Comparison of ENCODE assay signal across 9 cellular contexts in the genomic region with DNA sequence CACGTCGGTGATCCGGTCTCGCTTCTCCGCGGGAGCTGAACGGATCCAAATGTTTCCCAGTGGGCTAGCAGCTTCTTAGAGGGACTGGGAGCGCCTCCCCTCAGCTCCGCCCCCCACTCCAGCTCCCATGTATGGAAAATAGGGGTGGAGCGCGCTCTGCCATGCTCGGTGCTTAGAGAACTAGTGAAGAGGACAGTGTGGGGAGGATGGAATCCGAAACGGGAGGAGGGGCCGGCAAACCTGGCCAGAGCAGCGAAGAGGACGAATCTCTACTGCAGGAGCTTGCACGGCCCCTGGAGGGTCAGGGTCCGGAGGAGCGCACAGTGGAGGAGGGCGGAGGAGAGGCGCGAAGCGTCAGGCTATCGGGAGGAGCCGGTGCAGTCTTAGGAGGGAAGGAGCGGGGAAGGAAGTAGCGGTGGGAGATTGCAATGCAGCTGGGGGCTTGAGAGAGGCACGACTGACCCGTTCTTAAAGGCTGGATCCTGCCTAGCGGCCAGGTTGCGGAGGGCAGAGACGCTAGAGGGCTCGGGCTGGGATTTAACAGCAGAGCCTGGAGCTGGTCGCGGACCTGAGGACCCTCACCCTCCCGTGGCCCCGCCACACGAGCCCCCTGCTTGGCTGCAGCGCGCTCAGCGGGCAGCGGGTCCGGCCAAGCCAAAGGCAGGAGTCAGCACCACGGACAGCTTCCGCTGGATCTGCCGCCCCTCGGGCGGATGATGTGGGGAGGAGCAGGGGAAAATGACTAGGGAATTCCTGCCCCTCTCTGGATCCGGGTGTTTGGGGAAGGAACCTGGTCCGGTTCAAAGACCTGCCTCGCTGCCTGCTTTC. TPM values are rescaled to one million over a fixed set of nuclear protein-coding genes. Genes with fewer than 3 reads are reported as not detected.
A peak's percentile ranks its signal among the peaks of the same experiment; 100 is the strongest.
DNase-seq lines count a peak whose midpoint lies in the region; ATAC-seq and TF ChIP-seq lines count a peak whose summit lies in the region.
"Had no signal": no experiment of that assay in that cellular context is flagged by ENCODE, and none has a peak within 500 bp of the region (broad histone marks: within the 10 kb centered on the region; RNA-seq: fewer than 3 reads in every experiment).

A gene (minus strand): TSS at position 51 of the 828 bp plus-strand sequence. CDS start 404 bp downstream, outside the sequence.

- DNase-seq in D341Med (ENCODE audit: low spot score): peak; percentile 36
- DNase-seq in HuH-7.5 (ENCODE audit: low spot score): peak; percentile 50
- DNase-seq in choroid plexus epithelial cell (ENCODE audit: low read depth): peak; percentile 32
- DNase-seq in naive thymus-derived CD4-positive, alpha-beta T cell: peak in 4 of 9 donors; percentile 10 to 26 (median 22)
- no peak for DNase-seq in SW 1271 (lab: John Stamatoyannopoulos, UW)
- DNase-seq in GM10266 (ENCODE audit: extremely low spot score): no peak
- DNase-seq in globus pallidus (ENCODE audit: low spot score): no peak

- peaks cover 0 to 6% (median 0%) of the 10 kb centered on the region in 3 experiments for H3K9me3 ChIP-seq in naive thymus-derived CD4-positive, alpha-beta T cell (ENCODE audit: control insufficient read depth in 2 of 3, low read length in 3 of 3)

- POLR2A ChIA-PET in naive thymus-derived CD4-positive, alpha-beta T cell (lab: Charles Lee): no interaction called here

- H3K4me3 ChIP-seq in choroid plexus epithelial cell (ENCODE audit: low read depth, low read length): no peak within 1 kb of the TSS
- no peak within 1 kb of the TSS for H3K4me3 ChIP-seq in naive thymus-derived CD4-positive, alpha-beta T cell (ENCODE audit: low read length)

- intact Hi-C loops in naive thymus-derived CD4-positive, alpha-beta T cell (cut with micrococcal nuclease): loop anchor here (2.0 to 5.0 kb wide), 2 partner anchors 63 to 1059 kb away; no protein-coding TSS in a partner anchor

- peaks cover 0 to 17% of the 10 kb centered on the region in 2 donors for H3K4me1 ChIP-seq in naive thymus-derived CD4-positive, alpha-beta T cell (ENCODE audit: control insufficient read depth in 2 of 2, insufficient read depth in 2 of 2, low read length in 2 of 2)

- CTCF ChIA-PET in naive thymus-derived CD4-positive, alpha-beta T cell (lab: Charles Lee): interaction anchor here (1.0 to 2.1 kb wide), 3 partner anchors 69 to 124 kb away, joined by 3 to 13 read pairs (median 4); no protein-coding TSS in a partner anchor

- H3K27ac ChIP-seq in naive thymus-derived CD4-positive, alpha-beta T cell (ENCODE audit: low read depth, low read length): no peak within 1 kb of the TSS

- no peaks in the 10 kb centered on the region for H3K36me3 ChIP-seq in naive thymus-derived CD4-positive, alpha-beta T cell (ENCODE audit: control insufficient read depth in 2 of 3, insufficient read depth in 3 of 3, low read length in 3 of 3)

- H3K27me3 ChIP-seq in naive thymus-derived CD4-positive, alpha-beta T cell (ENCODE audit: control insufficient read depth in 2 of 2, insufficient read depth in 2 of 2, low read length in 2 of 2): peaks cover 0 to 17% of the 10 kb centered on the region in 2 donors

- no peak for ATAC-seq in naive thymus-derived CD4-positive, alpha-beta T cell
- no peak for ATAC-seq in HG02798 (IDR thresholded peaks at IDR 0.05; ENCODE audit: poor library complexity, unreplicated experiment)
- ATAC-seq: left colon had no signal

- H3K4me1 Mint-ChIP-seq in naive thymus-derived CD4-positive, alpha-beta T cell: peaks cover 9 to 37% (median 27%) of the 10 kb centered on the region in 7 donors

- peaks cover 54 to 69% (median 68%) of the 10 kb centered on the region in 5 donors for H3K27me3 Mint-ChIP-seq in naive thymus-derived CD4-positive, alpha-beta T cell

- peaks cover 0 to 3% (median 0%) of the 10 kb centered on the region in 5 donors for H3K36me3 Mint-ChIP-seq in naive thymus-derived CD4-positive, alpha-beta T cell

- H3K4me3 Mint-ChIP-seq in naive thymus-derived CD4-positive, alpha-beta T cell: peak within 1 kb of the TSS in 9 of 10 donors; percentile 44 to 75 (median 70)

- H3K9me3 Mint-ChIP-seq in naive thymus-derived CD4-positive, alpha-beta T cell: peaks cover 0 to 9% (median 0%) of the 10 kb centered on the region in 11 donors

- peak within 1 kb of the TSS in 2 of 9 donors; percentile 45 to 46 for H3K27ac Mint-ChIP-seq in naive thymus-derived CD4-positive, alpha-beta T cell

- TF ChIP-seq CTCF in choroid plexus epithelial cell (conservative IDR thresholded peaks at IDR 0.05; ENCODE audit: low read depth, low read length): no peak
- no peak for TF ChIP-seq CTCF in GM10266 (IDR thresholded peaks at IDR 0.05; ENCODE audit: control insufficient read depth, insufficient read depth, low read depth, missing control alignments)

RNA-seq across cellular contexts. Expression of the gene that starts here (rescaled TPM):
- total RNA-seq in naive thymus-derived CD4-positive, alpha-beta T cell: not detected
- polyA plus RNA-seq in naive thymus-derived CD4-positive, alpha-beta T cell: not detected
- total RNA-seq: left colon had no signal

Comparison
In these comparisons a context has a peak if more than half of its experiments do, and no peak if none do; other contexts are left out.
1. DNase-seq: peak in D341Med (single experiment), HuH-7.5 (single experiment) and choroid plexus epithelial cell (single experiment); none in SW 1271 (0 of 2), GM10266 (single experiment) and globus pallidus (single experiment).